ENCODE assay signal across 10 cellular contexts in genomic region chr9:123360161-123361085, GRCh38. TPM values are rescaled to one million over a fixed set of nuclear protein-coding genes. Genes with fewer than 3 reads are reported as not detected.
DNase-seq lines count a peak whose midpoint lies in the region; ATAC-seq, FAIRE-seq and TF ChIP-seq lines count a peak whose summit lies in the region.
"Had no signal": no experiment of that assay in that cellular context is flagged by ENCODE, and none has a peak within 500 bp of the region (broad histone marks: within the 10 kb centered on the region; RNA-seq: fewer than 3 reads in every experiment).

No MANE protein-coding gene starts in this region.

- H3K27me3 Mint-ChIP-seq in naive B cell (peaks cover 0 to 4% (median 3%) of the 10 kb centered on the region in 3 donors), MCF 10A (ENCODE audit: insufficient read depth, unreplicated experiment) (peaks cover 3% of the 10 kb centered on the region)

- peak overlapping the region in 3 of 8 donors; percentile 29 to 71 (median 29) for H3K4me3 Mint-ChIP-seq in naive B cell
- H3K4me3 Mint-ChIP-seq in MCF 10A (ENCODE audit: unreplicated experiment): no peak overlapping the region

- H3K79me2 ChIP-seq in MM.1S (ENCODE audit: low read length): no peaks in the 10 kb centered on the region

- H3K27ac Mint-ChIP-seq in naive B cell (peak overlapping the region in 2 of 6 donors; percentile 33 to 73), MCF 10A (ENCODE audit: low read depth, unreplicated experiment) (no peak overlapping the region)

- TF ChIP-seq CTCF in GM06990 (IDR thresholded peaks at IDR 0.05; ENCODE audit: insufficient read depth, low read length, poor library complexity, severe bottlenecking) (no peak), MM.1S (IDR thresholded peaks at IDR 0.05; ENCODE audit: low read length) (no peak), MCF 10A (IDR thresholded peaks at IDR 0.05; ENCODE audit: unreplicated experiment) (no peak)

- no peak overlapping the region for H2AFZ ChIP-seq in MM.1S (ENCODE audit: low read length)

- CTCF ChIA-PET in MCF 10A (lab: Yijun Ruan, JAX): interaction anchor here (0.5 to 3.3 kb wide), 3 partner anchors 11 to 434 kb away, joined by 3 to 33 read pairs (median 4); no protein-coding TSS in a partner anchor

- FAIRE-seq in GM19239 (lab: Jason Lieb, UNC): no peak

- no peaks in the 10 kb centered on the region for H3K9me2 ChIP-seq in MM.1S (replicated peaks; ENCODE audit: insufficient read depth, low read length)

- DNase-seq in GM06990 (ENCODE audit: extremely low read depth, insufficient read length): peak; percentile 68
- peak; percentile 33 for DNase-seq in MM.1S
- DNase-seq in activated naive CD4-positive, alpha-beta T cell treated with Interleukin-2 at 50 U/mL for 16 hours: peak; percentile 17
- peak; percentile 66 for DNase-seq in naive B cell
- DNase-seq in MCF 10A (ENCODE audit: unreplicated experiment): no peak
- no peak for DNase-seq in GM19239 (ENCODE audit: insufficient read length, low spot score)

- H3K9me3 Mint-ChIP-seq in naive B cell (no peaks in the 10 kb centered on the region), MCF 10A (ENCODE audit: unreplicated experiment) (no peaks in the 10 kb centered on the region)
- H3K9me3 Mint-ChIP-seq: IgD-negative memory B cell had no signal

- H3K4me1 ChIP-seq in MM.1S (ENCODE audit: low read length): peaks cover 12% of the 10 kb centered on the region

- POLR2A ChIA-PET in MCF 10A (lab: Yijun Ruan, JAX): interaction anchor here (0.6 kb wide), 1 partner anchor 40 kb away, joined by 3 read pairs; no protein-coding TSS in a partner anchor

- peaks cover 13 to 22% (median 13%) of the 10 kb centered on the region in 3 donors for H3K4me1 Mint-ChIP-seq in naive B cell
- H3K4me1 Mint-ChIP-seq in MCF 10A (ENCODE audit: insufficient read depth, unreplicated experiment): no peaks in the 10 kb centered on the region

- no peaks in the 10 kb centered on the region for H4K20me1 ChIP-seq in MM.1S (ENCODE audit: insufficient read depth, low read length)

- ATAC-seq in naive B cell (ENCODE audit: low read depth in 2 of 2): peak; percentile 77 to 79
- ATAC-seq in HG03520 (IDR thresholded peaks at IDR 0.05; ENCODE audit: unreplicated experiment): no peak
- no peak for ATAC-seq in HG03139 (IDR thresholded peaks at IDR 0.05; ENCODE audit: unreplicated experiment)

- H3K27me3 ChIP-seq in GM06990 (replicated peaks; ENCODE audit: control insufficient read depth, insufficient read depth, low read length): no peaks in the 10 kb centered on the region
- no peaks in the 10 kb centered on the region for H3K27me3 ChIP-seq in MM.1S (replicated peaks; ENCODE audit: insufficient read depth, low read length)

- H3K4me3 ChIP-seq in GM06990 (replicated peaks; ENCODE audit: low read depth, low read length) (no peak overlapping the region), MM.1S (ENCODE audit: low read length) (no peak overlapping the region)
- H3K4me3 ChIP-seq: skin epidermis had no signal

- H3F3A ChIP-seq in MM.1S (ENCODE audit: insufficient read depth, low read length): no peaks in the 10 kb centered on the region

- intact Hi-C loops in MCF 10A (cut with micrococcal nuclease): no loop called here

- H3K27ac ChIP-seq in MM.1S (ENCODE audit: low read length): no peak overlapping the region
- H3K27ac ChIP-seq: skin epidermis had no signal

- H3K9ac ChIP-seq in MM.1S (ENCODE audit: low read length): no peak overlapping the region

- no TSS peak for BruUV-seq in MCF 10A (replicated peaks; lab: Mats Ljungman, UMichigan)

- H3K36me3 ChIP-seq in GM06990 (ENCODE audit: control insufficient read depth, insufficient read depth, low read length) (no peaks in the 10 kb centered on the region), MM.1S (replicated peaks; ENCODE audit: insufficient read depth, low read length) (no peaks in the 10 kb centered on the region)

- H3K36me3 Mint-ChIP-seq in naive B cell (no peaks in the 10 kb centered on the region), MCF 10A (ENCODE audit: insufficient read depth, unreplicated experiment) (no peaks in the 10 kb centered on the region)

- no peaks in the 10 kb centered on the region for H3K9me3 ChIP-seq in MM.1S (replicated peaks; ENCODE audit: insufficient read depth, low read length)

- H3K4me2 ChIP-seq in MM.1S (ENCODE audit: low read depth, low read length): no peak overlapping the region

RNA-seq across cellular contexts. Expression of gene CRB2, which starts 4.4 kb away (rescaled TPM):
- under 1 TPM in 2 of 6 donors, not detected in 4; 0.09 to 0.12 TPM for polyA plus RNA-seq in naive B cell (ENCODE audit: low read depth in 6 of 6)
- total RNA-seq in MCF 10A (2022): not detected in 2 replicates
- polyA plus RNA-seq: IgD-negative memory B cell had no signal

Comparison
In these comparisons a context has a peak if more than half of its experiments do, and no peak if none do; other contexts are left out.
1. DNase-seq: peak in GM06990 (single experiment), MM.1S (single experiment), activated naive CD4-positive, alpha-beta T cell treated with Interleukin-2 at 50 U/mL for 16 hours (single experiment) and naive B cell (single experiment); none in MCF 10A (single experiment) and GM19239 (single experiment).
2. ATAC-seq: peak in naive B cell (2 of 2); none in HG03520 (single experiment) and HG03139 (single experiment).